In the genomic region with DNA sequence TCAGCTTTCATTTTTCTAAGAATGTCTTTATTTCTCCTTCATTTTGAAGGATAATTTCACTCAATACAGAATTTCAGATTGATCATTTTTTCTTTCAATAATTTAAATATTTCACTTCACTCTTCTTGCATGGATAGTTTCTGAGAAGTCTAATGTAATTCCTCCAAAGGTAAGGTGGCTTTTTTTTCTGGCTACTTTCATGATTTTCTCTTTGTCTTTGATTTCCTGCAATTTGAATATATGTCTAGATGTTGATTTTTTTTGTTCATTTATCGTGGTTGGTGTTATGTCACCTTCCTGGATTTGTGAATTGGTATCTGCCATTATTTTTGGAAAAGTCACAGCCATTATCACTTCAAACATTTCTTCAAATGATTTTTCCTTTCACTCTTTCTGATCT, we compare ENCODE assay signal across 28 cellular contexts. TPM values are rescaled to one million over a fixed set of nuclear protein-coding genes. Genes with fewer than 3 reads are reported as not detected.
DNase-seq lines count a peak whose midpoint lies in the region; ATAC-seq, FAIRE-seq and TF ChIP-seq lines count a peak whose summit lies in the region.
"Had no signal": no experiment of that assay in that cellular context is flagged by ENCODE, and none has a peak within 500 bp of the region (broad histone marks: within the 10 kb centered on the region; RNA-seq: fewer than 3 reads in every experiment).

No MANE protein-coding gene starts in this region.

- H3K36me3 ChIP-seq in K562 (ENCODE audit: control insufficient read depth, insufficient read depth, low read length) (no peaks in the 10 kb centered on the region), hepatocyte (replicated peaks; ENCODE audit: insufficient read depth, low read depth) (no peaks in the 10 kb centered on the region)
- H3K36me3 ChIP-seq: BE2C, BLaER1 had no signal

- H3K4me3 Mint-ChIP-seq in dendritic cell treated with granulocyte-macrophage colony-stimulating factor and Interleukin-4, amounts not matched to agents 40 ng/mL and 50 ng/mL, for 4 days, result no peak overlapping the region
- H3K4me3 Mint-ChIP-seq: CD14-positive monocyte; CD4-positive, alpha-beta memory T cell; CD8-positive, alpha-beta memory T cell had no signal

- H3K4me2 ChIP-seq in K562 (ENCODE audit: insufficient read depth, low read length) (no peak overlapping the region), hepatocyte (no peak overlapping the region)
- H3K4me2 ChIP-seq: BLaER1 had no signal

- H3K9ac ChIP-seq in K562 (ENCODE audit: insufficient read depth in 1 of 2, low read depth in 2 of 2, low read length in 2 of 2), result no peak overlapping the region
- H3K9ac ChIP-seq: BLaER1 had no signal

- no peaks in the 10 kb centered on the region for H3K9me1 ChIP-seq in K562 (ENCODE audit: control insufficient read depth, insufficient read depth, low read length)

- no peak for TF ChIP-seq EP300 in K562 (IDR thresholded peaks at IDR 0.05; ENCODE audit: low read length)

- H3K27me3 Mint-ChIP-seq in dendritic cell treated with granulocyte-macrophage colony-stimulating factor and Interleukin-4, amounts not matched to agents 40 ng/mL and 50 ng/mL, for 4 days, result peaks cover 6% of the 10 kb centered on the region
- H3K27me3 Mint-ChIP-seq: CD4-positive, alpha-beta memory T cell had no signal

- POLR2A ChIA-PET in K562 (lab: Yijun Ruan, JAX), result no interaction called here

- no peak for TF ChIP-seq CTCF in K562 (IDR thresholded peaks at IDR 0.05 in 2 of 3, conservative IDR thresholded peaks at IDR 0.05 in 1 of 3; ENCODE audit: insufficient read depth in 2 of 3, low read depth in 1 of 3, low read length in 3 of 3)
- no peak for TF ChIP-seq CTCF in hepatocyte (IDR thresholded peaks at IDR 0.05; ENCODE audit: poor library complexity)

- no peak for DNase-seq in K562 (ENCODE audit: extremely low read depth in 1 of 4, low spot score in 3 of 4)
- no peak for DNase-seq in hepatocyte (ENCODE audit: low spot score)
- DNase-seq in head of caudate nucleus, result no peak
- DNase-seq: 8988T; ACHN; BE2C; C1 segment of cervical spinal cord; CD4-positive, alpha-beta memory T cell; CD4-positive, CD25-positive, alpha-beta regulatory T cell; CD8-positive, alpha-beta memory T cell; COR-L47; DMS 273 treated with DMSO at 0.1 percent for 48 hours; DMS153; DMS53; DMS79; DND-41; EL; GDM1 had no signal

- H3K79me2 ChIP-seq in K562 (ENCODE audit: control insufficient read depth, insufficient read depth, low read length) (peaks cover 5% of the 10 kb centered on the region), hepatocyte (peaks cover under 1% of the 10 kb centered on the region)

- H3K4me3 ChIP-seq in K562 (no peak overlapping the region), hepatocyte (no peak overlapping the region)
- H3K4me3 ChIP-seq: BLaER1, GM12878 had no signal

- H3K27ac Mint-ChIP-seq in dendritic cell treated with granulocyte-macrophage colony-stimulating factor and Interleukin-4, amounts not matched to agents 40 ng/mL and 50 ng/mL, for 4 days, result peak overlapping the region; percentile 64
- H3K27ac Mint-ChIP-seq: CD14-positive monocyte; CD4-positive, alpha-beta memory T cell; CD8-positive, alpha-beta memory T cell had no signal

- peaks cover 16% of the 10 kb centered on the region for H3K9me3 ChIP-seq in K562 (replicated peaks; ENCODE audit: control insufficient read depth, insufficient read depth, low read depth, low read length)
- H3K9me3 ChIP-seq in hepatocyte (ENCODE audit: low read depth), result no peaks in the 10 kb centered on the region
- H3K9me3 ChIP-seq: BE2C had no signal

- 18% methylated on average over 1 of the region's 1 CpG for WGBS in K562 (ENCODE audit: insufficient coverage, low coverage, missing lambda C conversion rate)
- WGBS in hepatocyte (ENCODE audit: low lambda C conversion rate, missing lambda C conversion rate), result 80% methylated on average over 1 of the region's 1 CpG

- TF ChIP-seq RAD21 in K562 (CRISPR knock-in tag; conservative IDR thresholded peaks at IDR 0.05 in 1 of 2, IDR thresholded peaks at IDR 0.05 in 1 of 2), result no peak

- H3K9me2 ChIP-seq in hepatocyte (replicated peaks; ENCODE audit: insufficient read depth), result no peaks in the 10 kb centered on the region

- ATAC-seq in K562 (no peak), GM21390 (IDR thresholded peaks at IDR 0.05; ENCODE audit: unreplicated experiment) (no peak)
- ATAC-seq: GM12878 had no signal

- no peak overlapping the region for H3K27ac ChIP-seq in K562 (ENCODE audit: extremely low read depth, low read depth, low read length)
- H3K27ac ChIP-seq in hepatocyte, result peak overlapping the region; percentile 33
- H3K27ac ChIP-seq: BLaER1 had no signal

- FAIRE-seq in K562 (lab: Jason Lieb, UNC), result no peak
- FAIRE-seq: A204.1, GM12878, GM12892, GM18507 had no signal

- H3K4me1 ChIP-seq in K562 (replicated peaks in 1 of 2; ENCODE audit: control insufficient read depth in 2 of 2, insufficient read depth in 2 of 2, low read length in 2 of 2) (peaks cover 11 to 13% of the 10 kb centered on the region in 2 experiments), hepatocyte (ENCODE audit: insufficient read depth) (no peaks in the 10 kb centered on the region)

- CTCF ChIA-PET in K562 (lab: Yijun Ruan, JAX; ENCODE audit: low intra/inter-chr PET ratio), result no interaction called here

- H3K27me3 ChIP-seq in K562 (ENCODE audit: control insufficient read depth in 2 of 2, insufficient read depth in 2 of 2, low read length in 2 of 2) (no peaks in the 10 kb centered on the region), hepatocyte (no peaks in the 10 kb centered on the region)
- H3K27me3 ChIP-seq: BE2C, BLaER1 had no signal

- no peak for TF ChIP-seq POLR2A in K562 (conservative IDR thresholded peaks at IDR 0.05)

- BruUV-seq in K562 (replicated peaks; lab: Mats Ljungman, UMichigan), result no TSS peak

- H3K9me3 Mint-ChIP-seq in dendritic cell treated with granulocyte-macrophage colony-stimulating factor and Interleukin-4, amounts not matched to agents 40 ng/mL and 50 ng/mL, for 4 days, result peaks cover 19% of the 10 kb centered on the region

- peaks cover 57% of the 10 kb centered on the region for H3K4me1 Mint-ChIP-seq in dendritic cell treated with granulocyte-macrophage colony-stimulating factor and Interleukin-4, amounts not matched to agents 40 ng/mL and 50 ng/mL, for 4 days (ENCODE audit: low read depth)

- no peak overlapping the region for H2AFZ ChIP-seq in K562 (ENCODE audit: low read depth, low read length)
- no peak overlapping the region for H2AFZ ChIP-seq in hepatocyte

- H4K20me1 ChIP-seq in K562 (replicated peaks; ENCODE audit: control insufficient read depth, insufficient read depth, low read length) (no peaks in the 10 kb centered on the region), hepatocyte (ENCODE audit: insufficient read depth, poor library complexity, severe bottlenecking) (no peaks in the 10 kb centered on the region)
- H4K20me1 ChIP-seq: BLaER1 had no signal

- in situ Hi-C loops in K562 (cut with MboI), result no loop called here

- intact Hi-C loops in K562 (cut with micrococcal nuclease) (no loop called here), head of caudate nucleus (cut with DNase I) (no loop called here)
- intact Hi-C loops in dendritic cell treated with granulocyte-macrophage colony-stimulating factor and Interleukin-4, amounts not matched to agents 40 ng/mL and 50 ng/mL, for 4 days (cut with micrococcal nuclease), result no loop called here

- peaks cover 19% of the 10 kb centered on the region for H3K36me3 Mint-ChIP-seq in dendritic cell treated with granulocyte-macrophage colony-stimulating factor and Interleukin-4, amounts not matched to agents 40 ng/mL and 50 ng/mL, for 4 days (ENCODE audit: low read depth)
- H3K36me3 Mint-ChIP-seq: CD14-positive monocyte had no signal

TF ChIP-seq in K562, 482 proteins besides CTCF, POLR2A, EP300 and RAD21 (continues in another document):
- TF ChIP-seq SRSF3 (IDR thresholded peaks at IDR 0.05; ENCODE audit: insufficient read depth, low read length) (no peak), NELFE (IDR thresholded peaks at IDR 0.05; ENCODE audit: insufficient read depth, insufficient read length) (no peak), JUN (IDR thresholded peaks at IDR 0.05; ENCODE audit: borderline replicate concordance, low read depth, low read length) (no peak), JUN (CRISPR knock-in tag; IDR thresholded peaks at IDR 0.05; ENCODE audit: borderline replicate concordance) (no peak), TRIM28 (IDR thresholded peaks at IDR 0.05) (peak; percentile 58; the same call in 1 of the 2 replicates), PTBP1 (IDR thresholded peaks at IDR 0.05; ENCODE audit: low read depth, low read length) (no peak), ZC3H4 (CRISPR knock-in tag; IDR thresholded peaks at IDR 0.05; ENCODE audit: borderline replicate concordance) (no peak), ZFP1 (CRISPR knock-in tag; IDR thresholded peaks at IDR 0.05) (no peak), NCOR1 (IDR thresholded peaks at IDR 0.05) (no peak), RBM25 (IDR thresholded peaks at IDR 0.05; ENCODE audit: low read depth, low read length, severe bottlenecking) (peak; percentile 75), CC2D1A (IDR thresholded peaks at IDR 0.05) (no peak), PRMT5 (CRISPR knock-in tag; IDR thresholded peaks at IDR 0.05) (no peak), WHSC1 (IDR thresholded peaks at IDR 0.05; ENCODE audit: low read length) (no peak), ADNP (tag; IDR thresholded peaks at IDR 0.05) (no peak)

RNA-seq across cellular contexts. Expression of gene MCF2L2, which starts 14.6 kb away (rescaled TPM):
- total RNA-seq in K562 (2011; cell fraction: chromatin; rRNA removed; ENCODE audit: low replicate concordance), result 13.3 and 24.4 TPM in 2 replicates
- total RNA-seq in K562 (2011; cell fraction: nucleolus; rRNA removed), result 6.2 and 7.6 TPM in 2 replicates
- 10.5 and 17.4 TPM in 2 replicates for total RNA-seq in K562 (2011; cell fraction: nucleoplasm; rRNA removed)
- total RNA-seq in K562 (2014; rRNA removed) (3.0 and 3.3 TPM in 2 replicates), K562 (2014; rRNA removed; fragmentation: Illumina TruSeq; extraction: Trizol) (2.9 and 3.4 TPM in 2 replicates), K562 (2015; rRNA removed; fragmentation: Illumina TruSeq; extraction: Trizol) (3.0 TPM in 2 replicates), K562 (2021) (2.1 and 3.2 TPM in 2 replicates), hepatocyte (0.40 and 0.63 TPM in 2 replicates)
- polyA plus RNA-seq in K562 (2011; rRNA removed) (4.1 and 4.9 TPM in 2 replicates), K562 (2014; fragmentation: Illumina TruSeq; extraction: Trizol) (1.7 and 1.9 TPM in 2 replicates), K562 (2014; fragmentation: Nextera tagmentation; extraction: Ambion mirVana) (under 1 TPM; 0.56 to 0.96 TPM), K562 (2014; rRNA removed) (3.9 and 4.2 TPM in 2 replicates), hepatocyte (0.10 and 0.17 TPM in 2 replicates)
- 0.98 and 1.7 TPM in 2 replicates for polyA plus RNA-seq in K562 (2011; cell fraction: cytosol; rRNA removed)
- 10.3 and 11.7 TPM in 2 replicates for polyA plus RNA-seq in K562 (2011; cell fraction: nucleus; rRNA removed)
- polyA plus RNA-seq in K562 (2012), result 1.8 and 5.4 TPM in 2 replicates
- 5.9 and 7.3 TPM in 2 replicates for polyA minus RNA-seq in K562 (2011; rRNA and poly(A)+ RNA removed)
- 3.1 and 5.7 TPM in 2 replicates for polyA minus RNA-seq in K562 (2011; cell fraction: cytosol; rRNA and poly(A)+ RNA removed)
- 6.2 and 8.6 TPM in 2 replicates for polyA minus RNA-seq in K562 (2011; cell fraction: nucleus; rRNA and poly(A)+ RNA removed)
- total RNA-seq: A673 had no signal
- polyA plus RNA-seq: AG04450 had no signal
